Comparison of ENCODE assay signal across 16 cellular contexts in the genomic region with DNA sequence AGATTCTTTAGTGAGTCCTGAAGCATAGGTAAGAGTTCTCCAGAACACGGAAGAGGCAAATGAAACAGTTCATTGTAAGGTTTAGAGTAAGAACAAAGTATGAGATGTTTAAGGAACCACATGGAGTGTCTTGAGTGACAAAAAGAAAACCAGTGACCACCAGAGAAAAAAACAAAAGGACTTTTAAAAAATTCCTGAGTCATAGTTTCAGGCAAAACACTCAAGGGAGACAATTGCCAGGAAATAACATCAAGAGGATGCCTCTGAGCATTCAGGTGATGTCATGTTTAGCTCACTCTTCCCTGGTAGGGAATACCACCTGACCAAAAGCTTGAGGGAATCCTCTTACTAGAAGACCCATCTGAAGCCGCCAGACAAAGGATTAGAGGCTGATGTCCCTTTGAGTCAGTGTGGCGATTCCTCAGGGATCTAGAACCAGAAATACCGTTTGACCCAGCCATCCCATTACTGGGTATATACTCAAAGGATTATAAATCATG.
"Had no signal": no experiment of that assay in that cellular context is flagged by ENCODE, and none has a peak within 500 bp of the region (broad histone marks: within the 10 kb centered on the region; RNA-seq: fewer than 3 reads in every experiment).

No MANE protein-coding gene starts in this region.

- H3K4me3 Mint-ChIP-seq: activated naive CD8-positive, alpha-beta T cell; activated T-cell treated with anti-CD3 and anti-CD28 coated beads, Interleukin-2, amount 50 U/mL, for 72 hours; neural crest cell had no signal

- H3K36me3 Mint-ChIP-seq: activated naive CD8-positive, alpha-beta T cell had no signal

- H3K9me3 Mint-ChIP-seq: activated T-cell treated with anti-CD3 and anti-CD28 coated beads, Interleukin-2, amount 50 U/mL, for 72 hours; neural crest cell had no signal

- H3K9me3 ChIP-seq: colonic mucosa, gastrocnemius medialis, heart left ventricle, tibial artery, vagina had no signal

- H3K36me3 ChIP-seq: colonic mucosa, gastrocnemius medialis, heart left ventricle, tibial artery, vagina had no signal

- ATAC-seq: activated T-cell treated with anti-CD3 and anti-CD28 coated beads, Interleukin-2, amount 50 U/mL, for 72 hours; gastrocnemius medialis; heart left ventricle; stimulated activated naive CD8-positive, alpha-beta T cell treated with anti-CD3 and anti-CD28 coated beads, Interleukin-15, Interleukin-2, amounts not matched to agents 100 U/mL and 50 U/mL, for 24 hours had no signal

- H3K4me3 ChIP-seq: colonic mucosa, gastrocnemius medialis, heart left ventricle, lung, tibial artery, vagina had no signal

- H3K4me1 ChIP-seq: colonic mucosa, gastrocnemius medialis, tibial artery, vagina had no signal

- H3K27ac Mint-ChIP-seq: activated naive CD8-positive, alpha-beta T cell; activated T-cell treated with anti-CD3 and anti-CD28 coated beads, Interleukin-2, amount 50 U/mL, for 72 hours had no signal

- H3K27me3 ChIP-seq: colonic mucosa, gastrocnemius medialis, heart left ventricle, tibial artery, vagina had no signal

- DNase-seq: activated CD4-positive, alpha-beta T cell treated with anti-CD3 and anti-CD28 coated beads for 1 hour; activated T-cell treated with anti-CD3 and anti-CD28 coated beads, Interleukin-2, amount 50 U/mL, for 72 hours; central memory CD4-positive, alpha-beta T cell; colonic mucosa; gastrocnemius medialis; heart left ventricle; stimulated activated CD4-positive, alpha-beta T cell treated with anti-CD3 and anti-CD28 coated beads, Interleukin-12 subunit alpha, Interleukin-12 subunit beta, amount 100 ng/mL, for 4 hours; stimulated activated CD4-positive, alpha-beta T cell treated with anti-CD3 and anti-CD28 coated beads, Interleukin-1b, Interleukin-23, amount 100 ng/mL, for 48 hours; stimulated activated CD8-positive, alpha-beta memory T cell treated with anti-CD3 and anti-CD28 coated beads, Interleukin-4, amount 100 ng/mL, for 48 hours; stimulated activated naive CD8-positive, alpha-beta T cell treated with anti-CD3 and anti-CD28 coated beads, Interleukin-15, Interleukin-2, amounts not matched to agents 100 U/mL and 50 U/mL, for 24 hours; substantia nigra; tibial artery had no signal

- H3K27ac ChIP-seq: colonic mucosa, gastrocnemius medialis, heart left ventricle, tibial artery, vagina had no signal
